8 cellular contexts compared by ENCODE assay signal in genomic region chr1:155688318-155689121, GRCh38. TPM values are rescaled to one million over a fixed set of nuclear protein-coding genes. Genes with fewer than 3 reads are reported as not detected.
DNase-seq lines count a peak whose midpoint lies in the region; ATAC-seq and TF ChIP-seq lines count a peak whose summit lies in the region.

DAP3 (plus strand) TSS chr1:155689091; CDS start chr1:155709780, 20,689 bp downstream.
YY1AP1 (minus strand) TSS chr1:155688774; CDS start chr1:155680436, 8,338 bp downstream.

- peaks cover 14% of the 10 kb centered on the region for H3K36me3 ChIP-seq in neuron (ENCODE audit: insufficient read depth, low read length)
- peaks cover 0 to 2% of the 10 kb centered on the region in 2 donors for H3K36me3 ChIP-seq in stomach smooth muscle (ENCODE audit: control insufficient read depth in 2 of 2, insufficient read depth in 2 of 2, low read length in 2 of 2)

- H3K4me3 ChIP-seq in neuron (ENCODE audit: low read length) = peak within 1 kb of the TSS; percentile 79
- H3K4me3 ChIP-seq in stomach smooth muscle (ENCODE audit: low read length in 2 of 2) = peak within 1 kb of the TSS; percentile 94 to 95

- peaks cover 13% of the 10 kb centered on the region for H3K4me1 ChIP-seq in foreskin keratinocyte
- H3K4me1 ChIP-seq in neuron (ENCODE audit: insufficient read depth, low read length) = peaks cover 14% of the 10 kb centered on the region
- H3K4me1 ChIP-seq in stomach smooth muscle (ENCODE audit: control insufficient read depth, insufficient read depth, low read length) = peaks cover 12% of the 10 kb centered on the region

- DNase-seq in GM03348 (ENCODE audit: low spot score) (peak; percentile 99), HEK293T (ENCODE audit: extremely low spot score) (peak; percentile 96), MV-4-11 (lab: John Stamatoyannopoulos, UW) (peak; percentile 86), SK-MEL-5 (ENCODE audit: low read depth, low spot score) (peak; percentile 86), foreskin keratinocyte (peak; percentile 75 to 88)
- peak; percentile 76 to 88 (median 87) for DNase-seq in activated naive CD4-positive, alpha-beta T cell (lab: John Stamatoyannopoulos, UW)

- peak; percentile 85 for ATAC-seq in foreskin keratinocyte

- POLR2A ChIA-PET in HEK293T (lab: Yijun Ruan, JAX) = interaction anchor here (0.6 to 0.7 kb wide), 2 partner anchors 9 to 98 kb away, joined by 4 to 5 read pairs; no protein-coding TSS in a partner anchor

- CTCF ChIA-PET in HEK293T (lab: Yijun Ruan, JAX) = interaction anchor here (0.6 to 1.0 kb wide), 2 partner anchors 40 to 42 kb away, joined by 3 read pairs; no protein-coding TSS in a partner anchor

- peak within 1 kb of the TSS; percentile 48 for H2AFZ ChIP-seq in neuron (ENCODE audit: low read depth, low read length)

- H3K9me3 ChIP-seq in neuron (ENCODE audit: low read length) = no peaks in the 10 kb centered on the region
- no peaks in the 10 kb centered on the region for H3K9me3 ChIP-seq in stomach smooth muscle (ENCODE audit: control insufficient read depth in 2 of 2, low read length in 2 of 2)

- in situ Hi-C loops in SK-MEL-5 (cut with HindIII; ENCODE audit: low pct_unique_long_range_greater_than_20kb, low sequenced_read_pairs) = no loop called here

- no peaks in the 10 kb centered on the region for H3K27me3 ChIP-seq in foreskin keratinocyte
- H3K27me3 ChIP-seq in neuron (ENCODE audit: insufficient read depth, low read length) = no peaks in the 10 kb centered on the region
- H3K27me3 ChIP-seq in stomach smooth muscle (ENCODE audit: control insufficient read depth in 1 of 2, insufficient read depth in 2 of 2, low read length in 2 of 2) = no peaks in the 10 kb centered on the region

- H3K27ac ChIP-seq in foreskin keratinocyte (peak within 1 kb of the TSS; percentile 100), stomach smooth muscle (ENCODE audit: low read length) (peak within 1 kb of the TSS; percentile 94)

- TF ChIP-seq CTCF in foreskin keratinocyte (conservative IDR thresholded peaks at IDR 0.05) = peak; percentile 21

- H3K9ac ChIP-seq in stomach smooth muscle (ENCODE audit: low read length in 2 of 2) = peak within 1 kb of the TSS; percentile 96

TF ChIP-seq in HEK293T, 16 proteins besides CTCF, POLR2A, EP300 and RAD21:
- no peak for TF ChIP-seq PKNOX1 (IDR thresholded peaks at IDR 0.05)
- TF ChIP-seq ELF4 (IDR thresholded peaks at IDR 0.05) = peak; percentile 69
- no peak for TF ChIP-seq NFRKB (IDR thresholded peaks at IDR 0.05)
- TF ChIP-seq CTBP1 (IDR thresholded peaks at IDR 0.05; ENCODE audit: borderline replicate concordance) = peak; percentile 56; the same call in 1 of the 2 replicates
- TF ChIP-seq SP1 (IDR thresholded peaks at IDR 0.05) = no peak; the same call in 1 of the 2 replicates
- TF ChIP-seq BHLHE40 (IDR thresholded peaks at IDR 0.05; ENCODE audit: borderline replicate concordance) = peak; percentile 99
- TF ChIP-seq L3MBTL2 (conservative IDR thresholded peaks at IDR 0.05) = no peak
- no peak for TF ChIP-seq FOXK2 (IDR thresholded peaks at IDR 0.05)
- TF ChIP-seq LEF1 (IDR thresholded peaks at IDR 0.05; ENCODE audit: borderline replicate concordance) = 0 out of 2 replicates have a peak, but pooled peaks have one; percentile 80
- no peak for TF ChIP-seq SUZ12 (IDR thresholded peaks at IDR 0.05)
- no peak for TF ChIP-seq HDGF (IDR thresholded peaks at IDR 0.05; ENCODE audit: borderline replicate concordance)
- TF ChIP-seq TARDBP (IDR thresholded peaks at IDR 0.05) = peak; percentile 76
- no peak for TF ChIP-seq ZNF384 (IDR thresholded peaks at IDR 0.05)
- TF ChIP-seq FOXM1 (IDR thresholded peaks at IDR 0.05; ENCODE audit: borderline replicate concordance) = peak; percentile 92
- TF ChIP-seq FOXA1 (IDR thresholded peaks at IDR 0.05) = no peak
- no peak for TF ChIP-seq ARNT (IDR thresholded peaks at IDR 0.05)

RNA-seq across cellular contexts. Expression of gene DAP3, which starts in this region (rescaled TPM):
- total RNA-seq in SK-MEL-5 (2014; rRNA removed; shearing (Covaris generic)) = 71.9 and 75.6 TPM in 2 replicates
- 143 and 146 TPM in 2 replicates for polyA plus RNA-seq in SK-MEL-5 (2015; cell fraction: cytosol; rRNA removed)
- 278 and 476 TPM in 2 replicates for polyA plus RNA-seq in SK-MEL-5 (2015; cell fraction: nucleus; rRNA removed)
- total RNA-seq in foreskin keratinocyte = 87.4 and 91.6 TPM in 2 replicates
- polyA plus RNA-seq in foreskin keratinocyte = 81.7 and 90.0 TPM in 2 replicates

RNA-seq across cellular contexts. Expression of gene YY1AP1, which starts in this region (rescaled TPM):
- total RNA-seq in SK-MEL-5 (2014; rRNA removed; shearing (Covaris generic)) = 24.9 and 26.2 TPM in 2 replicates
- 47.2 and 61.8 TPM in 2 replicates for polyA plus RNA-seq in SK-MEL-5 (2015; cell fraction: cytosol; rRNA removed)
- 71.7 and 105 TPM in 2 replicates for polyA plus RNA-seq in SK-MEL-5 (2015; cell fraction: nucleus; rRNA removed)
- total RNA-seq in foreskin keratinocyte = 34.8 and 35.2 TPM in 2 replicates
- polyA plus RNA-seq in foreskin keratinocyte = 28.6 and 29.3 TPM in 2 replicates

Comparison
In these comparisons a context has a peak if more than half of its experiments do, and no peak if none do; other contexts are left out.
1. Peak in every context shown above with its lines: DNase-seq, ATAC-seq, H3K4me3 ChIP-seq and H3K27ac ChIP-seq.